Comparison of ENCODE assay signal across 8 cellular contexts in genomic region chr5:38845555-38846378, GRCh38. TPM values are rescaled to one million over a fixed set of nuclear protein-coding genes. Genes with fewer than 3 reads are reported as not detected.
A peak's percentile ranks its signal among the peaks of the same experiment; 100 is the strongest.
DNase-seq lines count a peak whose midpoint lies in the region; ATAC-seq and TF ChIP-seq lines count a peak whose summit lies in the region.

Gene OSMR (plus strand): TSS chr5:38846012. CDS start chr5:38869045, 23,033 bp downstream.

- no peak for DNase-seq in CD4-positive, alpha-beta memory T cell
- DNase-seq in ascending aorta (ENCODE audit: low spot score in 2 of 2) (peak; percentile 74 to 98), left ventricle myocardium superior (peak; percentile 92), NCI-H1694 treated with DMSO at 0.1 percent for 48 hours (lab: John Stamatoyannopoulos, UW) (no peak)

- intact Hi-C loops in CD4-positive, alpha-beta memory T cell (cut with micrococcal nuclease), result no loop called here
- intact Hi-C loops in ascending aorta (cut with DNase I) (loop anchor here (1.0 to 10.0 kb wide), 6 partner anchors 27 to 569 kb away; partner anchors contain the start of genes LIFR and RICTOR), left ventricle myocardium superior (cut with micrococcal nuclease) (no loop called here)

- no peak within 1 kb of the TSS for H3K9ac ChIP-seq in parathyroid adenoma

- no peaks in the 10 kb centered on the region for H3K36me3 ChIP-seq in CD4-positive, alpha-beta memory T cell (ENCODE audit: insufficient read depth, low read length)
- H3K36me3 ChIP-seq in ascending aorta, result peaks cover 3 to 7% of the 10 kb centered on the region in 2 donors
- H3K36me3 ChIP-seq in parathyroid adenoma (ENCODE audit: control insufficient read depth, insufficient read depth, low read length), result no peaks in the 10 kb centered on the region

- no peak for TF ChIP-seq RAD21 in Ishikawa (IDR thresholded peaks at IDR 0.05; ENCODE audit: low read depth)

- peak within 1 kb of the TSS; percentile 54 for H3K4me2 ChIP-seq in parathyroid adenoma (ENCODE audit: low read length)

- H3K9me3 ChIP-seq in CD4-positive, alpha-beta memory T cell (ENCODE audit: control insufficient read depth in 1 of 2, low read length in 2 of 2), result no peaks in the 10 kb centered on the region
- H3K9me3 ChIP-seq in ascending aorta (no peaks in the 10 kb centered on the region), parathyroid adenoma (ENCODE audit: control insufficient read depth, low read length) (no peaks in the 10 kb centered on the region)

- peaks cover 44% of the 10 kb centered on the region in 2 donors for H3K27me3 Mint-ChIP-seq in CD4-positive, alpha-beta memory T cell

- H3K27ac ChIP-seq in CD4-positive, alpha-beta memory T cell (ENCODE audit: low read depth, low read length), result no peak within 1 kb of the TSS
- H3K27ac ChIP-seq in ascending aorta, result peak within 1 kb of the TSS; percentile 97
- peak within 1 kb of the TSS; percentile 65 for H3K27ac ChIP-seq in parathyroid adenoma

- no peaks in the 10 kb centered on the region for H3K27me3 ChIP-seq in CD4-positive, alpha-beta memory T cell (ENCODE audit: insufficient read depth, low read length)
- H3K27me3 ChIP-seq in ascending aorta (no peaks in the 10 kb centered on the region), parathyroid adenoma (ENCODE audit: control insufficient read depth, insufficient read depth, low read length) (no peaks in the 10 kb centered on the region)

- H3K27ac Mint-ChIP-seq in CD4-positive, alpha-beta memory T cell, result no peak within 1 kb of the TSS

- no peak for TF ChIP-seq EP300 in Ishikawa (IDR thresholded peaks at IDR 0.05; ENCODE audit: borderline replicate concordance)

- peaks cover 4% of the 10 kb centered on the region for H3K4me1 ChIP-seq in CD4-positive, alpha-beta memory T cell (ENCODE audit: insufficient read depth, low read length)
- H3K4me1 ChIP-seq in ascending aorta (peaks cover 0 to 13% of the 10 kb centered on the region in 2 donors), parathyroid adenoma (no peaks in the 10 kb centered on the region)

- no peaks in the 10 kb centered on the region for H3K79me2 ChIP-seq in parathyroid adenoma

- H3K9me3 Mint-ChIP-seq in CD4-positive, alpha-beta memory T cell, result peaks cover 0 to 10% (median under 1%) of the 10 kb centered on the region in 8 donors

- peak within 1 kb of the TSS; percentile 19 to 81 (median 73) for H3K4me3 Mint-ChIP-seq in CD4-positive, alpha-beta memory T cell

- ATAC-seq in left ventricle myocardium superior, result peak; percentile 97
- no peak for ATAC-seq in GM18873 (IDR thresholded peaks at IDR 0.05; ENCODE audit: low FRiP score, unreplicated experiment)
- ATAC-seq in GM19455 (IDR thresholded peaks at IDR 0.05; ENCODE audit: unreplicated experiment), result no peak

- peaks cover 3 to 18% (median 6%) of the 10 kb centered on the region in 4 donors for H3K4me1 Mint-ChIP-seq in CD4-positive, alpha-beta memory T cell

- no peaks in the 10 kb centered on the region for H3K36me3 Mint-ChIP-seq in CD4-positive, alpha-beta memory T cell

- peak in 1 of 3 experiments; percentile 16 for TF ChIP-seq CTCF in ascending aorta (IDR thresholded peaks at IDR 0.05)
- no peak for TF ChIP-seq CTCF in parathyroid adenoma (IDR thresholded peaks at IDR 0.05)

- H2AFZ ChIP-seq in parathyroid adenoma, result peak within 1 kb of the TSS; percentile 59

- H3K4me3 ChIP-seq in CD4-positive, alpha-beta memory T cell (ENCODE audit: low read length in 2 of 2), result no peak within 1 kb of the TSS
- H3K4me3 ChIP-seq in ascending aorta, result peak within 1 kb of the TSS; percentile 89 to 92
- peak within 1 kb of the TSS; percentile 58 for H3K4me3 ChIP-seq in parathyroid adenoma (ENCODE audit: low read depth, low read length)

- POLR2A ChIA-PET in CD4-positive, alpha-beta memory T cell (lab: Charles Lee; ENCODE audit: partially characterized antibody), result no interaction called here

- CTCF ChIA-PET in CD4-positive, alpha-beta memory T cell (lab: Charles Lee; ENCODE audit: partially characterized antibody), result no interaction called here

TF ChIP-seq in Ishikawa, 13 proteins besides CTCF, POLR2A, EP300 and RAD21:
- TF ChIP-seq TAF1 (IDR thresholded peaks at IDR 0.05; ENCODE audit: low read depth), result 0 out of 2 replicates have a peak, but pooled peaks have one; percentile 63
- no peak for TF ChIP-seq EGR1 (IDR thresholded peaks at IDR 0.05)
- 0 out of 2 replicates have a peak, but pooled peaks have one; percentile 33 for TF ChIP-seq TCF12 (IDR thresholded peaks at IDR 0.05; ENCODE audit: low read depth)
- peak; percentile 72; the same call in 1 of the 2 replicates for TF ChIP-seq TEAD4 (IDR thresholded peaks at IDR 0.05)
- peak; percentile 79 for TF ChIP-seq CEBPB (IDR thresholded peaks at IDR 0.05)
- peak; percentile 43; the same call in 1 of the 2 replicates for TF ChIP-seq ZBTB7A (IDR thresholded peaks at IDR 0.05; ENCODE audit: low read depth)
- no peak for TF ChIP-seq YY1 (IDR thresholded peaks at IDR 0.05; ENCODE audit: low read depth)
- TF ChIP-seq, protein P1, sequence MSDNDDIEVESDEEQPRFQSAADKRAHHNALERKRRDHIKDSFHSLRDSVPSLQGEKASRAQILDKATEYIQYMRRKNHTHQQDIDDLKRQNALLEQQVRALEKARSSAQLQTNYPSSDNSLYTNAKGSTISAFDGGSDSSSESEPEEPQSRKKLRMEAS (IDR thresholded peaks at IDR 0.05), result no peak; the same call in none of the 2 replicates
- TF ChIP-seq FOXM1 (IDR thresholded peaks at IDR 0.05; ENCODE audit: borderline replicate concordance, low read depth), result no peak
- TF ChIP-seq, protein P2, sequence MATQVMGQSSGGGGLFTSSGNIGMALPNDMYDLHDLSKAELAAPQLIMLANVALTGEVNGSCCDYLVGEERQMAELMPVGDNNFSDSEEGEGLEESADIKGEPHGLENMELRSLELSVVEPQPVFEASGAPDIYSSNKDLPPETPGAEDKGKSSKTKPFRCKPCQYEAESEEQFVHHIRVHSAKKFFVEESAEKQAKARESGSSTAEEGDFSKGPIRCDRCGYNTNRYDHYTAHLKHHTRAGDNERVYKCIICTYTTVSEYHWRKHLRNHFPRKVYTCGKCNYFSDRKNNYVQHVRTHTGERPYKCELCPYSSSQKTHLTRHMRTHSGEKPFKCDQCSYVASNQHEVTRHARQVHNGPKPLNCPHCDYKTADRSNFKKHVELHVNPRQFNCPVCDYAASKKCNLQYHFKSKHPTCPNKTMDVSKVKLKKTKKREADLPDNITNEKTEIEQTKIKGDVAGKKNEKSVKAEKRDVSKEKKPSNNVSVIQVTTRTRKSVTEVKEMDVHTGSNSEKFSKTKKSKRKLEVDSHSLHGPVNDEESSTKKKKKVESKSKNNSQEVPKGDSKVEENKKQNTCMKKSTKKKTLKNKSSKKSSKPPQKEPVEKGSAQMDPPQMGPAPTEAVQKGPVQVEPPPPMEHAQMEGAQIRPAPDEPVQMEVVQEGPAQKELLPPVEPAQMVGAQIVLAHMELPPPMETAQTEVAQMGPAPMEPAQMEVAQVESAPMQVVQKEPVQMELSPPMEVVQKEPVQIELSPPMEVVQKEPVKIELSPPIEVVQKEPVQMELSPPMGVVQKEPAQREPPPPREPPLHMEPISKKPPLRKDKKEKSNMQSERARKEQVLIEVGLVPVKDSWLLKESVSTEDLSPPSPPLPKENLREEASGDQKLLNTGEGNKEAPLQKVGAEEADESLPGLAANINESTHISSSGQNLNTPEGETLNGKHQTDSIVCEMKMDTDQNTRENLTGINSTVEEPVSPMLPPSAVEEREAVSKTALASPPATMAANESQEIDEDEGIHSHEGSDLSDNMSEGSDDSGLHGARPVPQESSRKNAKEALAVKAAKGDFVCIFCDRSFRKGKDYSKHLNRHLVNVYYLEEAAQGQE (IDR thresholded peaks at IDR 0.05; ENCODE audit: low read depth), result no peak
- TF ChIP-seq, protein P3, sequence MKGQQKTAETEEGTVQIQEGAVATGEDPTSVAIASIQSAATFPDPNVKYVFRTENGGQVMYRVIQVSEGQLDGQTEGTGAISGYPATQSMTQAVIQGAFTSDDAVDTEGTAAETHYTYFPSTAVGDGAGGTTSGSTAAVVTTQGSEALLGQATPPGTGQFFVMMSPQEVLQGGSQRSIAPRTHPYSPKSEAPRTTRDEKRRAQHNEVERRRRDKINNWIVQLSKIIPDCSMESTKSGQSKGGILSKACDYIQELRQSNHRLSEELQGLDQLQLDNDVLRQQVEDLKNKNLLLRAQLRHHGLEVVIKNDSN (IDR thresholded peaks at IDR 0.05), result no peak
- TF ChIP-seq CREB1 (IDR thresholded peaks at IDR 0.05; ENCODE audit: low read depth), result no peak
- peak; percentile 50; the same call in 1 of the 2 replicates for TF ChIP-seq NFIC (IDR thresholded peaks at IDR 0.05)
TF ChIP-seq in Ishikawa: peak in this region for 6.

RNA-seq across cellular contexts. Expression of gene OSMR, which starts in this region (rescaled TPM):
- total RNA-seq in CD4-positive, alpha-beta memory T cell, result not detected
- polyA plus RNA-seq in CD4-positive, alpha-beta memory T cell, result under 1 TPM in 1 of 2 donors, not detected in 1; 0.37 TPM
- total RNA-seq in ascending aorta, result 52.4 TPM
- total RNA-seq in left ventricle myocardium superior, result 9.9 TPM

Comparison
In these comparisons a context has a peak if more than half of its experiments do, and no peak if none do; other contexts are left out.
1. RNA of gene OSMR (total RNA-seq): 52.4 TPM in ascending aorta (single experiment) and 9.9 TPM in left ventricle myocardium superior (single experiment); not detected in CD4-positive, alpha-beta memory T cell; every median in the first group is over 10 times any median in the second.
2. DNase-seq: peak in ascending aorta (2 of 2) and left ventricle myocardium superior (single experiment); none in CD4-positive, alpha-beta memory T cell (0 of 5) and NCI-H1694 treated with DMSO at 0.1 percent for 48 hours (single experiment).
3. H3K4me3 ChIP-seq: peak in ascending aorta (2 of 2) and parathyroid adenoma (single experiment); none in CD4-positive, alpha-beta memory T cell (0 of 2).